In the genomic region with DNA sequence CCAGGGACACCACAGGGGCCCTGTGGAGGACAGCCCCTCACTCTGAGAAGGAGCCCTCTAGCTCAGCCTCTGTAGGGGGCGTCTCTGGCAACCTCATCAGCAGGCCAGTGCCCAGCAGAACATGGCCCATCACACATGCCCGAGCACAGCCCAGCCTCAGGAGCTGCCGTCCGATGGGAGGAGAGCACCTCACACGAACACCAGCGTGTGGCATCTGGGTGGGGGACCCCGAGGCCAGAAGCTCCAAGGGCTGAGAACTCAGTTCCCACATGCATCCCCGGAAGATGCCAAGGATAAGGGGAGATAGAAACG, we compare ENCODE assay signal across 13 cellular contexts. TPM values are rescaled to one million over a fixed set of nuclear protein-coding genes. Genes with fewer than 3 reads are reported as not detected.
A peak's percentile ranks its signal among the peaks of the same experiment; 100 is the strongest.
DNase-seq lines count a peak whose midpoint lies in the region; ATAC-seq and TF ChIP-seq lines count a peak whose summit lies in the region.
"Had no signal": no experiment of that assay in that cellular context is flagged by ENCODE, and none has a peak within 500 bp of the region (broad histone marks: within the 10 kb centered on the region; RNA-seq: fewer than 3 reads in every experiment).

No MANE protein-coding gene starts in this region.

- H2BK5ac ChIP-seq in neuronal stem cell (ENCODE audit: low read length): peak overlapping the region; percentile 85

- DNase-seq in CD4-positive, alpha-beta T cell: no peak
- no peak for DNase-seq in chondrocyte (ENCODE audit: low spot score)
- no peak for DNase-seq in neuronal stem cell (ENCODE audit: low spot score)
- no peak for DNase-seq in H7
- no peak for DNase-seq in SHP77 (lab: John Stamatoyannopoulos, UW)
- DNase-seq in BE2C: no peak
- DNase-seq: activated B cell treated with CpG ODN at 0.5 μM for 24 hours; activated gamma-delta T cell treated with Interleukin-2 at 50 U/mL for 16 hours; effector CD4-positive, alpha-beta T cell; HCEC 1CT; Karpas-422; NCI-H2171 treated with DMSO at 0.1 percent for 48 hours; RPMI8226 had no signal

- no peaks in the 10 kb centered on the region for H3K9me3 Mint-ChIP-seq in CD4-positive, alpha-beta T cell
- no peaks in the 10 kb centered on the region for H3K9me3 Mint-ChIP-seq in chondrocyte (ENCODE audit: low read depth)
- H3K9me3 Mint-ChIP-seq: activated B cell treated with CpG ODN at 0.5 μM for 24 hours had no signal

- H3K4ac ChIP-seq in neuronal stem cell (ENCODE audit: low read length): no peak overlapping the region

- peak overlapping the region; percentile 7 for H2BK15ac ChIP-seq in neuronal stem cell (ENCODE audit: low read length)

- no peaks in the 10 kb centered on the region for H3K9me3 ChIP-seq in CD4-positive, alpha-beta T cell (ENCODE audit: control insufficient read depth, low read length)
- H3K9me3 ChIP-seq in neuronal stem cell (replicated peaks in 1 of 2; ENCODE audit: control insufficient read depth in 2 of 2, insufficient read depth in 1 of 2, low read depth in 1 of 2, low read length in 2 of 2) (no peaks in the 10 kb centered on the region), BE2C (no peaks in the 10 kb centered on the region)

- H3K4me2 ChIP-seq in neuronal stem cell (ENCODE audit: insufficient read depth, low read length, poor library complexity, severe bottlenecking): no peak overlapping the region

- no peak overlapping the region for H3K4me3 ChIP-seq in neuronal stem cell (ENCODE audit: low read length in 2 of 2)
- H3K4me3 ChIP-seq in H7 (ENCODE audit: insufficient read depth, low read depth, low read length): no peak overlapping the region
- no peak overlapping the region for H3K4me3 ChIP-seq in BE2C (ENCODE audit: low read depth, low read length)

- H2BK12ac ChIP-seq in neuronal stem cell (ENCODE audit: low read length): peak overlapping the region; percentile 36

- H3K27me3 ChIP-seq in CD4-positive, alpha-beta T cell (ENCODE audit: control insufficient read depth, insufficient read depth, low read length): no peaks in the 10 kb centered on the region
- no peaks in the 10 kb centered on the region for H3K27me3 ChIP-seq in neuronal stem cell (ENCODE audit: control insufficient read depth in 3 of 3, insufficient read depth in 3 of 3, low read depth in 1 of 3, low read length in 3 of 3)
- H3K27me3 ChIP-seq in H7 (ENCODE audit: control insufficient read depth, insufficient read depth, low read length): no peaks in the 10 kb centered on the region
- no peaks in the 10 kb centered on the region for H3K27me3 ChIP-seq in BE2C

- ATAC-seq in CD4-positive, alpha-beta T cell (ENCODE audit: poor library complexity): no peak

- no peak overlapping the region for H4K8ac ChIP-seq in neuronal stem cell (ENCODE audit: low read depth, low read length)

- peaks cover 27% of the 10 kb centered on the region for H3K4me1 Mint-ChIP-seq in CD4-positive, alpha-beta T cell (ENCODE audit: low read depth)
- peaks cover 87% of the 10 kb centered on the region for H3K4me1 Mint-ChIP-seq in chondrocyte (ENCODE audit: low read depth)

- TF ChIP-seq CTCF in CD4-positive, alpha-beta T cell (IDR thresholded peaks at IDR 0.05): no peak
- no peak for TF ChIP-seq CTCF in chondrocyte (IDR thresholded peaks at IDR 0.05)
- no peak for TF ChIP-seq CTCF in BE2C (IDR thresholded peaks at IDR 0.05; ENCODE audit: low read depth, low read length)

- WGBS in neuronal stem cell (ENCODE audit: extremely low coverage in 2 of 2, insufficient read length in 2 of 2, insufficient replicate concordance in 1 of 2), 2 donors: no CpG with 5 or more reads among the region's 9 CpGs

- no peaks in the 10 kb centered on the region for H3K27me3 Mint-ChIP-seq in CD4-positive, alpha-beta T cell
- H3K27me3 Mint-ChIP-seq in chondrocyte (ENCODE audit: low read depth): no peaks in the 10 kb centered on the region
- H3K27me3 Mint-ChIP-seq: activated B cell treated with CpG ODN at 0.5 μM for 24 hours had no signal

- H3K36me3 Mint-ChIP-seq in CD4-positive, alpha-beta T cell (ENCODE audit: low read depth): peaks cover 23% of the 10 kb centered on the region
- no peaks in the 10 kb centered on the region for H3K36me3 Mint-ChIP-seq in chondrocyte (ENCODE audit: low read depth)

- H3K79me1 ChIP-seq in neuronal stem cell (ENCODE audit: low read depth, low read length): peaks cover 18% of the 10 kb centered on the region

- H3K27ac ChIP-seq in CD4-positive, alpha-beta T cell (ENCODE audit: low read depth, low read length): no peak overlapping the region
- H3K27ac ChIP-seq in neuronal stem cell (replicated peaks; ENCODE audit: low read length): peak overlapping the region; percentile 48

- intact Hi-C loops in CD4-positive, alpha-beta T cell (cut with DNase I, micrococcal nuclease): loop anchor here in 1 of 2 experiments (5.0 kb wide), 1 partner anchor 1107 kb away; no protein-coding TSS in a partner anchor

- H3K14ac ChIP-seq in neuronal stem cell (ENCODE audit: low read length): peak overlapping the region; percentile 0

- H3K4me1 ChIP-seq in neuronal stem cell (ENCODE audit: control insufficient read depth in 2 of 2, insufficient read depth in 1 of 2, low read depth in 1 of 2, low read length in 2 of 2) (peaks cover 38 to 47% of the 10 kb centered on the region in 2 donors), BE2C (peaks cover 11% of the 10 kb centered on the region)

- H3K36me3 ChIP-seq in neuronal stem cell (replicated peaks in 1 of 2; ENCODE audit: control insufficient read depth in 2 of 2, insufficient read depth in 2 of 2, low read length in 2 of 2) (peaks cover 0 to 41% of the 10 kb centered on the region in 2 donors), H7 (replicated peaks; ENCODE audit: control insufficient read depth, insufficient read depth, low read length) (peaks cover 2% of the 10 kb centered on the region), BE2C (peaks cover 18% of the 10 kb centered on the region)

- H3K9ac ChIP-seq in neuronal stem cell (ENCODE audit: low read depth, low read length, poor library complexity): peak overlapping the region; percentile 75

- no peak overlapping the region for H3K4me3 Mint-ChIP-seq in CD4-positive, alpha-beta T cell
- H3K4me3 Mint-ChIP-seq in chondrocyte (ENCODE audit: unreplicated experiment): no peak overlapping the region
- H3K4me3 Mint-ChIP-seq: activated B cell treated with CpG ODN at 0.5 μM for 24 hours had no signal

- H3K23ac ChIP-seq in neuronal stem cell (ENCODE audit: low read depth, low read length, poor library complexity): no peak overlapping the region

- CTCF ChIA-PET in CD4-positive, alpha-beta T cell (lab: Charles Lee): interaction anchor here (0.8 kb wide), 1 partner anchor 11 kb away, joined by 3 read pairs; a partner anchor contains a TSS

- no peak overlapping the region for H2AFZ ChIP-seq in neuronal stem cell (ENCODE audit: low read length)

- peak overlapping the region; percentile 50 for H2AK5ac ChIP-seq in neuronal stem cell (ENCODE audit: low read depth, low read length)

- no peak overlapping the region for H4K91ac ChIP-seq in neuronal stem cell (ENCODE audit: low read depth, low read length, poor library complexity)

- POLR2A ChIA-PET in CD4-positive, alpha-beta T cell (lab: Charles Lee): interaction anchor here (1.6 kb wide), 1 partner anchor 11 kb away, joined by 4 read pairs; a partner anchor contains a TSS

- H2BK120ac ChIP-seq in neuronal stem cell (ENCODE audit: low read depth, low read length): no peak overlapping the region

- H3K27ac Mint-ChIP-seq in CD4-positive, alpha-beta T cell: peak overlapping the region; percentile 65
- peak overlapping the region; percentile 79 for H3K27ac Mint-ChIP-seq in chondrocyte (ENCODE audit: unreplicated experiment)
- H3K27ac Mint-ChIP-seq: activated B cell treated with CpG ODN at 0.5 μM for 24 hours had no signal

- peak overlapping the region; percentile 3 for H3K18ac ChIP-seq in neuronal stem cell (ENCODE audit: low read length)

RNA-seq across cellular contexts. Expression of a gene that starts 11.3 kb away (rescaled TPM):
- total RNA-seq in CD4-positive, alpha-beta T cell: 10 to 100 TPM; 39.3 to 40.9 TPM
- total RNA-seq in chondrocyte: 96.3 to 103 TPM (median 96.6 TPM) in 3 replicates
- polyA plus RNA-seq in neuronal stem cell (2013, experiment 1 of 2): 88.3 TPM
- polyA plus RNA-seq in neuronal stem cell (2013, experiment 2 of 2): 86.1 TPM
- 73.1 and 97.7 TPM in 2 replicates for total RNA-seq in H7 (2014; rRNA removed; shearing (Covaris generic))
- polyA plus RNA-seq in BE2C (2012; ENCODE audit: insufficient read depth, insufficient read length, low read depth): 132 TPM

RNA-seq across cellular contexts. Expression of a gene that starts 13.4 kb away (rescaled TPM):
- 10 to 100 TPM; 27.5 to 27.8 TPM for total RNA-seq in CD4-positive, alpha-beta T cell
- total RNA-seq in chondrocyte: 6.6 to 20.5 TPM (median 7.1 TPM) in 3 replicates
- polyA plus RNA-seq in neuronal stem cell (2013, experiment 1 of 2): 59.2 TPM
- polyA plus RNA-seq in neuronal stem cell (2013, experiment 2 of 2): 56.4 TPM
- 121 and 122 TPM in 2 replicates for total RNA-seq in H7 (2014; rRNA removed; shearing (Covaris generic))
- polyA plus RNA-seq in BE2C (2012; ENCODE audit: insufficient read depth, insufficient read length, low read depth): 12.6 TPM

RNA-seq across cellular contexts. Expression of a gene that starts 45.7 kb away (rescaled TPM):
- 10 to 100 TPM; 10.3 to 11.0 TPM for total RNA-seq in CD4-positive, alpha-beta T cell
- 13.6 to 14.9 TPM (median 14.1 TPM) in 3 replicates for total RNA-seq in chondrocyte
- polyA plus RNA-seq in neuronal stem cell (2013, experiment 1 of 2): 20.6 TPM
- polyA plus RNA-seq in neuronal stem cell (2013, experiment 2 of 2): 22.4 TPM
- total RNA-seq in H7 (2014; rRNA removed; shearing (Covaris generic)): 11.4 and 17.4 TPM in 2 replicates
- 43.6 TPM for polyA plus RNA-seq in BE2C (2012; ENCODE audit: insufficient read depth, insufficient read length, low read depth)

RNA-seq across cellular contexts. Expression of a gene that starts 50.4 kb away (rescaled TPM):
- 1 to 10 TPM; 1.7 to 1.8 TPM for total RNA-seq in CD4-positive, alpha-beta T cell
- total RNA-seq in chondrocyte: 0.85 to 2.0 TPM (median 1.0 TPM) in 3 replicates
- 6.4 TPM for polyA plus RNA-seq in neuronal stem cell (2013, experiment 1 of 2)
- polyA plus RNA-seq in neuronal stem cell (2013, experiment 2 of 2): 7.4 TPM
- total RNA-seq in H7 (2014; rRNA removed; shearing (Covaris generic)): 14.2 and 18.0 TPM in 2 replicates
- 1.5 TPM for polyA plus RNA-seq in BE2C (2012; ENCODE audit: insufficient read depth, insufficient read length, low read depth)
